1 cellular context compared by ENCODE assay signal in genomic region chr15:99326235-99326634, GRCh38.
TF ChIP-seq lines count a peak whose summit lies in the region.

No MANE protein-coding gene starts in this region.

TF ChIP-seq in A549, 52 proteins besides CTCF, POLR2A, EP300 and RAD21 (continued from another document):
- TF ChIP-seq JUNB (IDR thresholded peaks at IDR 0.05) (no peak), JUN (IDR thresholded peaks at IDR 0.05) (peak in 1 of 2 experiments; percentile 57; a peak in 1 of 5 replicates), ZC3H11A (IDR thresholded peaks at IDR 0.05) (no peak), FOSB (CRISPR knock-in tag; IDR thresholded peaks at IDR 0.05) (no peak), FOSL2 (IDR thresholded peaks at IDR 0.05) (no peak), FOSL2 (CRISPR knock-in tag; IDR thresholded peaks at IDR 0.05) (no peak), TP53 (CRISPR knock-in tag; IDR thresholded peaks at IDR 0.05) (no peak), MAFK (IDR thresholded peaks at IDR 0.05; ENCODE audit: partially characterized antibody) (peak; percentile 9), ZSCAN20 (CRISPR knock-in tag; IDR thresholded peaks at IDR 0.05) (no peak), PHF8 (IDR thresholded peaks at IDR 0.05; ENCODE audit: borderline replicate concordance, low read depth) (no peak), KDM5A (IDR thresholded peaks at IDR 0.05) (no peak), MAX (IDR thresholded peaks at IDR 0.05) (peak; percentile 68), RFX5 (IDR thresholded peaks at IDR 0.05) (no peak), CEBPB (IDR thresholded peaks at IDR 0.05) (no peak), RCOR1 (IDR thresholded peaks at IDR 0.05; ENCODE audit: low read depth, low read length) (no peak), HOXB5 (CRISPR knock-in tag; IDR thresholded peaks at IDR 0.05) (no peak), CBX8 (IDR thresholded peaks at IDR 0.05) (no peak), HDAC2 (IDR thresholded peaks at IDR 0.05) (no peak), HES2 (IDR thresholded peaks at IDR 0.05) (no peak), EHMT2 (IDR thresholded peaks at IDR 0.05; ENCODE audit: low read depth) (no peak), BCL3 (IDR thresholded peaks at IDR 0.05) (no peak)
- TF ChIP-seq, protein P1, sequence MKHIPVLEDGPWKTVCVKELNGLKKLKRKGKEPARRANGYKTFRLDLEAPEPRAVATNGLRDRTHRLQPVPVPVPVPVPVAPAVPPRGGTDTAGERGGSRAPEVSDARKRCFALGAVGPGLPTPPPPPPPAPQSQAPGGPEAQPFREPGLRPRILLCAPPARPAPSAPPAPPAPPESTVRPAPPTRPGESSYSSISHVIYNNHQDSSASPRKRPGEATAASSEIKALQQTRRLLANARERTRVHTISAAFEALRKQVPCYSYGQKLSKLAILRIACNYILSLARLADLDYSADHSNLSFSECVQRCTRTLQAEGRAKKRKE (CRISPR knock-in tag; IDR thresholded peaks at IDR 0.05; ENCODE audit: low read depth), result no peak
